Comparison of ENCODE assay signal across 1 cellular context in genomic region chr17:48908047-48908843, GRCh38.
A peak's percentile ranks its signal among the peaks of the same experiment; 100 is the strongest.
TF ChIP-seq lines count a peak whose summit lies in the region.

Gene UBE2Z (plus strand): TSS chr17:48908407. CDS start chr17:48908504, 97 bp downstream.

TF ChIP-seq in K562, 482 proteins besides CTCF, POLR2A, EP300 and RAD21 (continued from another document and continues in another):
- TF ChIP-seq FOXO4 (CRISPR knock-in tag; IDR thresholded peaks at IDR 0.05): no peak
- TF ChIP-seq PRPF4 (IDR thresholded peaks at IDR 0.05; ENCODE audit: insufficient read depth, low read depth, low read length, poor library complexity, severe bottlenecking): peak; percentile 30
- 0 out of 2 replicates have a peak, but pooled peaks have one; percentile 81 for TF ChIP-seq POLR2AphosphoS2 (IDR thresholded peaks at IDR 0.05; ENCODE audit: low read length)
- TF ChIP-seq ZNF707 (CRISPR knock-in tag; conservative IDR thresholded peaks at IDR 0.05): no peak
- TF ChIP-seq SMARCE1 (IDR thresholded peaks at IDR 0.05): peak; percentile 65; the same call in 1 of the 2 replicates
- peak; percentile 47; the same call in 1 of the 2 replicates for TF ChIP-seq SPI1 (IDR thresholded peaks at IDR 0.05; ENCODE audit: borderline replicate concordance, low read depth, low read length)
- TF ChIP-seq MEF2D (tag; conservative IDR thresholded peaks at IDR 0.05; ENCODE audit: low read depth): no peak
- TF ChIP-seq CTBP1 (IDR thresholded peaks at IDR 0.05; ENCODE audit: borderline replicate concordance): peak; percentile 84
- TF ChIP-seq CHD4 (IDR thresholded peaks at IDR 0.05; ENCODE audit: insufficient read depth, insufficient replicate concordance, low read depth, low read length, poor library complexity, severe bottlenecking): no peak
- TF ChIP-seq ZBTB49 (CRISPR knock-in tag; IDR thresholded peaks at IDR 0.05; ENCODE audit: borderline replicate concordance): no peak
- TF ChIP-seq TEAD2 (tag; IDR thresholded peaks at IDR 0.05): no peak
- TF ChIP-seq L3MBTL2 (IDR thresholded peaks at IDR 0.05): peak; percentile 52
- TF ChIP-seq CREB3 (tag; conservative IDR thresholded peaks at IDR 0.05; ENCODE audit: low read depth): no peak
- no peak for TF ChIP-seq CBX2 (IDR thresholded peaks at IDR 0.05; ENCODE audit: insufficient read depth, low read length, poor library complexity, severe bottlenecking)
- TF ChIP-seq ZBTB17 (CRISPR knock-in tag; IDR thresholded peaks at IDR 0.05): 0 out of 2 replicates have a peak, but pooled peaks have one; percentile 69
- no peak for TF ChIP-seq RUNX1 (IDR thresholded peaks at IDR 0.05; ENCODE audit: low read depth)
- no peak for TF ChIP-seq PTTG1 (tag; IDR thresholded peaks at IDR 0.05; ENCODE audit: low read depth)
- no peak for TF ChIP-seq MAFK (IDR thresholded peaks at IDR 0.05; ENCODE audit: low read length)
- no peak for TF ChIP-seq MLX (CRISPR knock-in tag; conservative IDR thresholded peaks at IDR 0.05)
- TF ChIP-seq ZBTB33 (CRISPR knock-in tag; IDR thresholded peaks at IDR 0.05): no peak
- no peak for TF ChIP-seq NCOA2 (IDR thresholded peaks at IDR 0.05; ENCODE audit: partially characterized antibody in 2 of 2)
- TF ChIP-seq NUFIP1 (IDR thresholded peaks at IDR 0.05; ENCODE audit: partially characterized antibody): no peak
- TF ChIP-seq DMBX1 (CRISPR knock-in tag; IDR thresholded peaks at IDR 0.05; ENCODE audit: borderline replicate concordance): peak; percentile 63
- TF ChIP-seq, protein P1, sequence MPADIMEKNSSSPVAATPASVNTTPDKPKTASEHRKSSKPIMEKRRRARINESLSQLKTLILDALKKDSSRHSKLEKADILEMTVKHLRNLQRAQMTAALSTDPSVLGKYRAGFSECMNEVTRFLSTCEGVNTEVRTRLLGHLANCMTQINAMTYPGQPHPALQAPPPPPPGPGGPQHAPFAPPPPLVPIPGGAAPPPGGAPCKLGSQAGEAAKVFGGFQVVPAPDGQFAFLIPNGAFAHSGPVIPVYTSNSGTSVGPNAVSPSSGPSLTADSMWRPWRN (IDR thresholded peaks at IDR 0.05; ENCODE audit: low read depth): no peak
- no peak for TF ChIP-seq MED1 (CRISPR knock-in tag; IDR thresholded peaks at IDR 0.05; ENCODE audit: borderline replicate concordance)
- TF ChIP-seq, protein P2, sequence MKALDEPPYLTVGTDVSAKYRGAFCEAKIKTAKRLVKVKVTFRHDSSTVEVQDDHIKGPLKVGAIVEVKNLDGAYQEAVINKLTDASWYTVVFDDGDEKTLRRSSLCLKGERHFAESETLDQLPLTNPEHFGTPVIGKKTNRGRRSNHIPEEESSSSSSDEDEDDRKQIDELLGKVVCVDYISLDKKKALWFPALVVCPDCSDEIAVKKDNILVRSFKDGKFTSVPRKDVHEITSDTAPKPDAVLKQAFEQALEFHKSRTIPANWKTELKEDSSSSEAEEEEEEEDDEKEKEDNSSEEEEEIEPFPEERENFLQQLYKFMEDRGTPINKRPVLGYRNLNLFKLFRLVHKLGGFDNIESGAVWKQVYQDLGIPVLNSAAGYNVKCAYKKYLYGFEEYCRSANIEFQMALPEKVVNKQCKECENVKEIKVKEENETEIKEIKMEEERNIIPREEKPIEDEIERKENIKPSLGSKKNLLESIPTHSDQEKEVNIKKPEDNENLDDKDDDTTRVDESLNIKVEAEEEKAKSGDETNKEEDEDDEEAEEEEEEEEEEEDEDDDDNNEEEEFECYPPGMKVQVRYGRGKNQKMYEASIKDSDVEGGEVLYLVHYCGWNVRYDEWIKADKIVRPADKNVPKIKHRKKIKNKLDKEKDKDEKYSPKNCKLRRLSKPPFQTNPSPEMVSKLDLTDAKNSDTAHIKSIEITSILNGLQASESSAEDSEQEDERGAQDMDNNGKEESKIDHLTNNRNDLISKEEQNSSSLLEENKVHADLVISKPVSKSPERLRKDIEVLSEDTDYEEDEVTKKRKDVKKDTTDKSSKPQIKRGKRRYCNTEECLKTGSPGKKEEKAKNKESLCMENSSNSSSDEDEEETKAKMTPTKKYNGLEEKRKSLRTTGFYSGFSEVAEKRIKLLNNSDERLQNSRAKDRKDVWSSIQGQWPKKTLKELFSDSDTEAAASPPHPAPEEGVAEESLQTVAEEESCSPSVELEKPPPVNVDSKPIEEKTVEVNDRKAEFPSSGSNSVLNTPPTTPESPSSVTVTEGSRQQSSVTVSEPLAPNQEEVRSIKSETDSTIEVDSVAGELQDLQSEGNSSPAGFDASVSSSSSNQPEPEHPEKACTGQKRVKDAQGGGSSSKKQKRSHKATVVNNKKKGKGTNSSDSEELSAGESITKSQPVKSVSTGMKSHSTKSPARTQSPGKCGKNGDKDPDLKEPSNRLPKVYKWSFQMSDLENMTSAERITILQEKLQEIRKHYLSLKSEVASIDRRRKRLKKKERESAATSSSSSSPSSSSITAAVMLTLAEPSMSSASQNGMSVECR (CRISPR knock-in tag; IDR thresholded peaks at IDR 0.05): peak; percentile 75
- TF ChIP-seq, protein P3, sequence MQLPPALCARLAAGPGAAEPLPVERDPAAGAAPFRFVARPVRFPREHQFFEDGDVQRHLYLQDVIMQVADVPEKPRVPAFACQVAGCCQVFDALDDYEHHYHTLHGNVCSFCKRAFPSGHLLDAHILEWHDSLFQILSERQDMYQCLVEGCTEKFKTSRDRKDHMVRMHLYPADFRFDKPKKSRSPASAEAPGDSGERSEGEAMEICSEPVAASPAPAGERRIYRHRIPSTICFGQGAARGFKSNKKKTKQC (CRISPR knock-in tag; IDR thresholded peaks at IDR 0.05): peak; percentile 45; the same call in 1 of the 2 replicates
- TF ChIP-seq, protein P4, sequence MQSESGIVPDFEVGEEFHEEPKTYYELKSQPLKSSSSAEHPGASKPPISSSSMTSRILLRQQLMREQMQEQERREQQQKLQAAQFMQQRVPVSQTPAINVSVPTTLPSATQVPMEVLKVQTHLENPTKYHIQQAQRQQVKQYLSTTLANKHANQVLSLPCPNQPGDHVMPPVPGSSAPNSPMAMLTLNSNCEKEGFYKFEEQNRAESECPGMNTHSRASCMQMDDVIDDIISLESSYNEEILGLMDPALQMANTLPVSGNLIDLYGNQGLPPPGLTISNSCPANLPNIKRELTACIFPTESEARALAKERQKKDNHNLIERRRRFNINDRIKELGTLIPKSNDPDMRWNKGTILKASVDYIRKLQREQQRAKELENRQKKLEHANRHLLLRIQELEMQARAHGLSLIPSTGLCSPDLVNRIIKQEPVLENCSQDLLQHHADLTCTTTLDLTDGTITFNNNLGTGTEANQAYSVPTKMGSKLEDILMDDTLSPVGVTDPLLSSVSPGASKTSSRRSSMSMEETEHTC (IDR thresholded peaks at IDR 0.05): no peak
- TF ChIP-seq FOXJ3 (CRISPR knock-in tag; IDR thresholded peaks at IDR 0.05): no peak; the same call in 1 of the 2 replicates
- TF ChIP-seq, protein P5, sequence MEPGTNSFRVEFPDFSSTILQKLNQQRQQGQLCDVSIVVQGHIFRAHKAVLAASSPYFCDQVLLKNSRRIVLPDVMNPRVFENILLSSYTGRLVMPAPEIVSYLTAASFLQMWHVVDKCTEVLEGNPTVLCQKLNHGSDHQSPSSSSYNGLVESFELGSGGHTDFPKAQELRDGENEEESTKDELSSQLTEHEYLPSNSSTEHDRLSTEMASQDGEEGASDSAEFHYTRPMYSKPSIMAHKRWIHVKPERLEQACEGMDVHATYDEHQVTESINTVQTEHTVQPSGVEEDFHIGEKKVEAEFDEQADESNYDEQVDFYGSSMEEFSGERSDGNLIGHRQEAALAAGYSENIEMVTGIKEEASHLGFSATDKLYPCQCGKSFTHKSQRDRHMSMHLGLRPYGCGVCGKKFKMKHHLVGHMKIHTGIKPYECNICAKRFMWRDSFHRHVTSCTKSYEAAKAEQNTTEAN (CRISPR knock-in tag; IDR thresholded peaks at IDR 0.05): no peak
- TF ChIP-seq SIN3A (IDR thresholded peaks at IDR 0.05; ENCODE audit: borderline replicate concordance in 2 of 2, control insufficient read depth in 1 of 2, low read depth in 2 of 2, low read length in 2 of 2): peak in 1 of 2 experiments; percentile 43; a peak in 2 of 4 replicates
- no peak for TF ChIP-seq IFI16 (CRISPR knock-in tag; IDR thresholded peaks at IDR 0.05)
- TF ChIP-seq ZNF121 (CRISPR knock-in tag; conservative IDR thresholded peaks at IDR 0.05): no peak
- TF ChIP-seq ARHGAP35 (IDR thresholded peaks at IDR 0.05; ENCODE audit: partially characterized antibody): peak; percentile 42
- TF ChIP-seq POLR2G (IDR thresholded peaks at IDR 0.05; ENCODE audit: low read depth, low read length): peak; percentile 95
- TF ChIP-seq BCOR (IDR thresholded peaks at IDR 0.05): peak; percentile 54
- no peak for TF ChIP-seq ZNF77 (CRISPR knock-in tag; IDR thresholded peaks at IDR 0.05)
- no peak for TF ChIP-seq IRF2 (CRISPR knock-in tag; IDR thresholded peaks at IDR 0.05)
- peak; percentile 74; the same call in 1 of the 2 replicates for TF ChIP-seq HLTF (IDR thresholded peaks at IDR 0.05)
- TF ChIP-seq ZNF586 (CRISPR knock-in tag; conservative IDR thresholded peaks at IDR 0.05): no peak
- TF ChIP-seq, protein P6, sequence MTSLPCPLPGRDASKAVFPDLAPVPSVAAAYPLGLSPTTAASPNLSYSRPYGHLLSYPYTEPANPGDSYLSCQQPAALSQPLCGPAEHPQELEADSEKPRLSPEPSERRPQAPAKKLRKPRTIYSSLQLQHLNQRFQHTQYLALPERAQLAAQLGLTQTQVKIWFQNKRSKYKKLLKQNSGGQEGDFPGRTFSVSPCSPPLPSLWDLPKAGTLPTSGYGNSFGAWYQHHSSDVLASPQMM (CRISPR knock-in tag; IDR thresholded peaks at IDR 0.05): no peak
- no peak for TF ChIP-seq CBX8 (IDR thresholded peaks at IDR 0.05; ENCODE audit: borderline replicate concordance, extremely low read depth, low read depth, low read length, poor library complexity, severe bottlenecking)
- peak; percentile 83 for TF ChIP-seq HNRNPLL (IDR thresholded peaks at IDR 0.05; ENCODE audit: low read depth, low read length, poor library complexity, severe bottlenecking)
- peak; percentile 33 to 61; a peak in 2 of 4 replicates for TF ChIP-seq SRF (CRISPR knock-in tag; IDR thresholded peaks at IDR 0.05)
- TF ChIP-seq COPS2 (conservative IDR thresholded peaks at IDR 0.05): no peak
- no peak for TF ChIP-seq ZNF277 (CRISPR knock-in tag; IDR thresholded peaks at IDR 0.05; ENCODE audit: borderline replicate concordance)
